Comparison of ENCODE assay signal across 1 cellular context in genomic region chr5:103110403-103110802, GRCh38.
TF ChIP-seq lines count a peak whose summit lies in the region.

No MANE protein-coding gene starts in this region.

TF ChIP-seq in GM23338, 12 proteins besides CTCF, POLR2A, EP300 and RAD21 (continued from another document):
- TF ChIP-seq ZNF462 (CRISPR knock-in tag; IDR thresholded peaks at IDR 0.05), result no peak
- TF ChIP-seq REST (IDR thresholded peaks at IDR 0.05; ENCODE audit: unreplicated experiment), result no peak
- TF ChIP-seq EZH2 (IDR thresholded peaks at IDR 0.05; ENCODE audit: low read depth, unreplicated experiment), result no peak
- TF ChIP-seq NANOG (IDR thresholded peaks at IDR 0.05; ENCODE audit: borderline replicate concordance), result no peak
- TF ChIP-seq ZNF114 (CRISPR knock-in tag; IDR thresholded peaks at IDR 0.05), result no peak
- no peak for TF ChIP-seq STAT1 (IDR thresholded peaks at IDR 0.05; ENCODE audit: unreplicated experiment)
